10 cellular contexts compared by ENCODE assay signal in the genomic region with DNA sequence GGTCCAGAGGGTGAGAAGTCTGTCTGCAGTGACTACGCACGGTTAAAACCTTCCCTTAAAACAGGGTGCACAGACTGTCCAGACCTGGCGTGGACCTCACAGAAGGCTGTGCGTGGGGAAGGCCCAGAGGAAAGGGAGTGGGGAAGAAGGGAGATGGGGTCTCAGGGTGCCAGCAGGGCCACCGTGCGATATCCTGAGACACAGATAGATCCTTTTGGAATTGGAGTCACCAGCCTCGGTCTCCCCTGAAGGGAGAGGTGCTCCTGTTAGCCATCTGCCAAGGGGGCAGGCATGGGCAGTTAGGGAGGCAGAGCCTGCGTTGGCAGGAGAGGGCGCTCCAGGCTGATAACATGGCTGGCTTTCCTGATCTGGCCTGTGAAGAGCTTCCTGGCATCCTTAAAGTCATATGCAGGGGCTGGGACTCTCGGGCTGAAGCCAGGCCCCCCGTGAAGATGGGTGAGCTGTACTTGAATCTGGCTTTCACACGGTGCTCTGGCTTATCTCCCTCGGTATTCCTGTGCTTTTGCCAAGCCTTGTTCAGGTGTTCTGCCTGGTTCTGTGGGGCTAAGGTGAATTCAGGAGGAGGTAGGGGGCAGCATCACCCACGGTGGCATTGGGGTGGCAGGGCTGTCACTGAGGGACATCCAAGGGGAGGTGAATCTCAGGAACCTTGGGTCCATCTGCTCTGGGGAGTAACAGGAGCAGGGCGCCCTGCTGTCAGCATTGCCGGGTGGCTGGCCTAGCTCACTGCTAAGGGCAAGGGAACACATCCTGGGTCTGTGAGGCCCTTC.
DNase-seq lines count a peak whose midpoint lies in the region; ATAC-seq, FAIRE-seq and TF ChIP-seq lines count a peak whose summit lies in the region.
"Had no signal": no experiment of that assay in that cellular context is flagged by ENCODE, and none has a peak within 500 bp of the region (broad histone marks: within the 10 kb centered on the region; RNA-seq: fewer than 3 reads in every experiment).

No MANE protein-coding gene starts in this region.

- H3K9me3 ChIP-seq in K562 (replicated peaks; ENCODE audit: control insufficient read depth, insufficient read depth, low read depth, low read length) (no peaks in the 10 kb centered on the region), left lung (no peaks in the 10 kb centered on the region)

- H3K36me3 ChIP-seq in K562 (ENCODE audit: control insufficient read depth, insufficient read depth, low read length) (no peaks in the 10 kb centered on the region), left lung (no peaks in the 10 kb centered on the region)

- POLR2A ChIA-PET in K562 (lab: Yijun Ruan, JAX): no interaction called here

- H4K20me1 ChIP-seq in K562 (replicated peaks; ENCODE audit: control insufficient read depth, insufficient read depth, low read length): no peaks in the 10 kb centered on the region; the same call in 1 of the 2 replicates

- 0% methylated on average over 5 of the region's 16 CpGs for WGBS in K562 (ENCODE audit: insufficient coverage, low coverage, missing lambda C conversion rate)

- no peak overlapping the region for H3K9ac ChIP-seq in K562 (ENCODE audit: insufficient read depth in 1 of 2, low read depth in 2 of 2, low read length in 2 of 2)

- TF ChIP-seq CTCF in C4-2B (conservative IDR thresholded peaks at IDR 0.05) (peak; percentile 56), LNCAP (IDR thresholded peaks at IDR 0.05) (peak; percentile 31; the same call in 1 of the 2 replicates), K562 (IDR thresholded peaks at IDR 0.05 in 2 of 3, conservative IDR thresholded peaks at IDR 0.05 in 1 of 3; ENCODE audit: insufficient read depth in 2 of 3, low read depth in 1 of 3, low read length in 3 of 3) (0 out of 6 replicates have a peak, but pooled peaks of 2 of the 3 experiments have one; percentile 8 to 9), left lung (IDR thresholded peaks at IDR 0.05) (peak in 1 of 2 donors; percentile 8)

- H3K4me1 ChIP-seq in K562 (replicated peaks in 1 of 2; ENCODE audit: control insufficient read depth in 2 of 2, insufficient read depth in 2 of 2, low read length in 2 of 2) (no peaks in the 10 kb centered on the region), left lung (no peaks in the 10 kb centered on the region)

- TF ChIP-seq EP300 in K562 (IDR thresholded peaks at IDR 0.05; ENCODE audit: low read length): no peak

- no peak overlapping the region for H2AFZ ChIP-seq in K562 (ENCODE audit: low read depth, low read length)

- H3K4me2 ChIP-seq in K562 (ENCODE audit: insufficient read depth, low read length): no peak overlapping the region

- peak in 1 of 2 experiments; percentile 22; a peak in 1 of 4 replicates for TF ChIP-seq RAD21 in K562 (CRISPR knock-in tag; conservative IDR thresholded peaks at IDR 0.05 in 1 of 2, IDR thresholded peaks at IDR 0.05 in 1 of 2)

- H3K27ac ChIP-seq in C4-2B (no peak overlapping the region), K562 (ENCODE audit: extremely low read depth, low read depth, low read length) (no peak overlapping the region), left lung (no peak overlapping the region)

- CTCF ChIA-PET in K562 (lab: Yijun Ruan, JAX; ENCODE audit: low intra/inter-chr PET ratio): no interaction called here

- H3K4me3 ChIP-seq in K562: no peak overlapping the region
- H3K4me3 ChIP-seq in left lung: no peak overlapping the region

- FAIRE-seq in K562 (lab: Jason Lieb, UNC): no peak

- in situ Hi-C loops in K562 (cut with MboI): no loop called here

- no peak for DNase-seq in K562 (ENCODE audit: extremely low read depth in 1 of 4, low spot score in 3 of 4)
- DNase-seq in left lung: peak in 1 of 2 donors; percentile 30
- no peak for DNase-seq in Kasumi-1 (lab: John Stamatoyannopoulos, UW)
- no peak for DNase-seq in NOMO-1 treated with dmso at 0.1 percent for 144 hours (lab: John Stamatoyannopoulos, UW; ENCODE audit: unreplicated experiment)
- no peak for DNase-seq in Ammon's horn (ENCODE audit: low spot score)
- DNase-seq: activated T-cell treated with anti-CD3 and anti-CD28 coated beads, Interleukin-2, amount 50 U/mL, for 24 hours; NCI-H774 had no signal

- no peak for ATAC-seq in K562
- ATAC-seq in left lung: peak; percentile 36
- ATAC-seq in HG03432 (IDR thresholded peaks at IDR 0.05; ENCODE audit: unreplicated experiment): no peak

- peaks cover 0 to 49% of the 10 kb centered on the region in 2 experiments; a peak in 2 of 5 replicates for H3K27me3 ChIP-seq in K562 (ENCODE audit: control insufficient read depth in 2 of 2, insufficient read depth in 2 of 2, low read length in 2 of 2)
- H3K27me3 ChIP-seq in left lung: no peaks in the 10 kb centered on the region

- no peaks in the 10 kb centered on the region for H3K9me1 ChIP-seq in K562 (ENCODE audit: control insufficient read depth, insufficient read depth, low read length)

- TF ChIP-seq POLR2A in K562 (conservative IDR thresholded peaks at IDR 0.05): no peak

- H3K79me2 ChIP-seq in K562 (ENCODE audit: control insufficient read depth, insufficient read depth, low read length): no peaks in the 10 kb centered on the region

- intact Hi-C loops in K562 (cut with micrococcal nuclease) (loop anchor here (10.0 kb wide), 1 partner anchor 57 kb away; no protein-coding TSS in a partner anchor), left lung (cut with DNase I) (no loop called here)

- BruUV-seq in K562 (replicated peaks; lab: Mats Ljungman, UMichigan): no TSS peak

TF ChIP-seq in K562, 482 proteins besides CTCF, POLR2A, EP300 and RAD21:
- TF ChIP-seq HNRNPL (IDR thresholded peaks at IDR 0.05; ENCODE audit: low read depth, low read length): no peak
- TF ChIP-seq HMG20B (CRISPR knock-in tag; IDR thresholded peaks at IDR 0.05): no peak
- TF ChIP-seq XRCC4 (IDR thresholded peaks at IDR 0.05; ENCODE audit: extremely low read depth, insufficient read depth, insufficient read length): no peak
- TF ChIP-seq RBM15 (IDR thresholded peaks at IDR 0.05; ENCODE audit: insufficient read depth, low read length): no peak
- no peak for TF ChIP-seq CBFA2T2 (conservative IDR thresholded peaks at IDR 0.05)
- TF ChIP-seq ZFX (CRISPR knock-in tag; IDR thresholded peaks at IDR 0.05): no peak
- no peak for TF ChIP-seq ZNF134 (CRISPR knock-in tag; conservative IDR thresholded peaks at IDR 0.05)
- no peak for TF ChIP-seq SIN3B (IDR thresholded peaks at IDR 0.05; ENCODE audit: low read depth)
- TF ChIP-seq, protein P1, sequence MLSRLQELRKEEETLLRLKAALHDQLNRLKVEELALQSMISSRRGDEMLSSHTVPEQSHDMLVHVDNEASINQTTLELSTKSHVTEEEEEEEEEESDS (CRISPR knock-in tag; IDR thresholded peaks at IDR 0.05): no peak
- TF ChIP-seq RHOXF2B (CRISPR knock-in tag; conservative IDR thresholded peaks at IDR 0.05): no peak
- TF ChIP-seq SP1 (CRISPR knock-in tag; IDR thresholded peaks at IDR 0.05): no peak
- TF ChIP-seq CBX5 (IDR thresholded peaks at IDR 0.05; ENCODE audit: borderline replicate concordance, low read depth): no peak
- no peak for TF ChIP-seq SIN3A (IDR thresholded peaks at IDR 0.05; ENCODE audit: borderline replicate concordance in 2 of 2, control insufficient read depth in 1 of 2, low read depth in 2 of 2, low read length in 2 of 2)
- TF ChIP-seq ESRRA (IDR thresholded peaks at IDR 0.05; ENCODE audit: borderline replicate concordance, low read depth): no peak
- no peak for TF ChIP-seq ZNF589 (CRISPR knock-in tag; IDR thresholded peaks at IDR 0.05; ENCODE audit: low read depth)
- no peak for TF ChIP-seq CBX3 (IDR thresholded peaks at IDR 0.05; ENCODE audit: borderline replicate concordance in 1 of 2, low read length in 2 of 2)
- TF ChIP-seq, protein P2, sequence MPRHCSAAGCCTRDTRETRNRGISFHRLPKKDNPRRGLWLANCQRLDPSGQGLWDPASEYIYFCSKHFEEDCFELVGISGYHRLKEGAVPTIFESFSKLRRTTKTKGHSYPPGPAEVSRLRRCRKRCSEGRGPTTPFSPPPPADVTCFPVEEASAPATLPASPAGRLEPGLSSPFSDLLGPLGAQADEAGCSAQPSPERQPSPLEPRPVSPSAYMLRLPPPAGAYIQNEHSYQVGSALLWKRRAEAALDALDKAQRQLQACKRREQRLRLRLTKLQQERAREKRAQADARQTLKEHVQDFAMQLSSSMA (CRISPR knock-in tag; IDR thresholded peaks at IDR 0.05): no peak
- TF ChIP-seq, protein P3, sequence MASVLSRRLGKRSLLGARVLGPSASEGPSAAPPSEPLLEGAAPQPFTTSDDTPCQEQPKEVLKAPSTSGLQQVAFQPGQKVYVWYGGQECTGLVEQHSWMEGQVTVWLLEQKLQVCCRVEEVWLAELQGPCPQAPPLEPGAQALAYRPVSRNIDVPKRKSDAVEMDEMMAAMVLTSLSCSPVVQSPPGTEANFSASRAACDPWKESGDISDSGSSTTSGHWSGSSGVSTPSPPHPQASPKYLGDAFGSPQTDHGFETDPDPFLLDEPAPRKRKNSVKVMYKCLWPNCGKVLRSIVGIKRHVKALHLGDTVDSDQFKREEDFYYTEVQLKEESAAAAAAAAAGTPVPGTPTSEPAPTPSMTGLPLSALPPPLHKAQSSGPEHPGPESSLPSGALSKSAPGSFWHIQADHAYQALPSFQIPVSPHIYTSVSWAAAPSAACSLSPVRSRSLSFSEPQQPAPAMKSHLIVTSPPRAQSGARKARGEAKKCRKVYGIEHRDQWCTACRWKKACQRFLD (CRISPR knock-in tag; IDR thresholded peaks at IDR 0.05): no peak
- TF ChIP-seq BDP1 (IDR thresholded peaks at IDR 0.05; ENCODE audit: insufficient read depth, insufficient read length): no peak
- TF ChIP-seq CBFB (CRISPR knock-in tag; IDR thresholded peaks at IDR 0.05): no peak
TF ChIP-seq in K562: peak in this region for 0.
